Comparison of ENCODE assay signal across 13 cellular contexts in the genomic region with DNA sequence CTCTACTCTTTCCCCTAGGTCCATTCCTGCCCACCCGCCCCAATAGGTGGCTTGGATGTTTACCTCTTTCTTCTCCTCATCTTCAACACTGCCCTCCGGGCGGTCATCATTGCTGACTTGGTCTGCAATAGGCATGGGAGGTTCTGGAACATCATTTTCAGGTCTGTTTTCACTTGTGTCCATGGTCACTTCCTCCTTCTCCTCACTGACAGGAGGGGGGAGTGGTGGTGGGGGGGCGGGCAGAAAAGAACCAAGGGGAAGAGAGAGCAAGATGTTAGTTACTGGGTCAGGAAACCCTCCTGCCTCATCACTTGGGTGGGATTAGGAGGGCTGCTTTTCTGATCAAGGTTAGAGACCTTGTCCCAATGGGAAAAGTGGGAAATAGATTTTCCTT. TPM values are rescaled to one million over a fixed set of nuclear protein-coding genes. Genes with fewer than 3 reads are reported as not detected.
DNase-seq lines count a peak whose midpoint lies in the region; ATAC-seq and TF ChIP-seq lines count a peak whose summit lies in the region.
"Had no signal": no experiment of that assay in that cellular context is flagged by ENCODE, and none has a peak within 500 bp of the region (broad histone marks: within the 10 kb centered on the region; RNA-seq: fewer than 3 reads in every experiment).

No MANE protein-coding gene starts in this region.

- H3K4me3 Mint-ChIP-seq in IgD-negative memory B cell: peak overlapping the region in 3 of 4 donors; percentile 32 to 88 (median 49)
- no peak overlapping the region for H3K4me3 Mint-ChIP-seq in T-cell

- H2AFZ ChIP-seq in osteoblast (ENCODE audit: low read length): no peak overlapping the region

- peaks cover 42% of the 10 kb centered on the region for H3K36me3 ChIP-seq in ectodermal cell (ENCODE audit: control insufficient read depth, insufficient read depth, low read length)
- peaks cover 71% of the 10 kb centered on the region for H3K36me3 ChIP-seq in osteoblast (ENCODE audit: insufficient read depth, low read length)

- H3K79me2 ChIP-seq in osteoblast (ENCODE audit: insufficient read depth, low read length): peaks cover 81% of the 10 kb centered on the region

- POLR2A ChIA-PET in T-cell (lab: Charles Lee): interaction anchor here in 1 of 2 donors (1.0 to 1.3 kb wide), 2 partner anchors 8 to 25 kb away, joined by 4 to 7 read pairs; partner anchors contain the start of genes ACIN1 and C14orf119

- H4K20me1 ChIP-seq in osteoblast (ENCODE audit: insufficient read depth, low read length): peaks cover 41% of the 10 kb centered on the region

- no peak for TF ChIP-seq CTCF in osteoblast (IDR thresholded peaks at IDR 0.05; ENCODE audit: extremely low read depth, low read depth, low read length)

- peaks cover 3% of the 10 kb centered on the region for H3K36me3 Mint-ChIP-seq in IgD-negative memory B cell
- peaks cover 26% of the 10 kb centered on the region for H3K36me3 Mint-ChIP-seq in T-cell

- DNase-seq in CD1c-positive myeloid dendritic cell (ENCODE audit: extremely low spot score) (peak; percentile 58), osteoblast (ENCODE audit: insufficient read length, low spot score, missing footprints) (peak; percentile 21), mucosa of gallbladder (ENCODE audit: low spot score) (no peak), T-cell (no peak)
- DNase-seq: GF-D8 had no signal

- H3K4me1 ChIP-seq in ectodermal cell (ENCODE audit: control insufficient read depth, insufficient read depth, low read length) (peaks cover 40% of the 10 kb centered on the region), osteoblast (ENCODE audit: insufficient read depth, low read length) (peaks cover 35% of the 10 kb centered on the region)

- CTCF ChIA-PET in T-cell (lab: Charles Lee): interaction anchor here (0.6 to 2.1 kb wide), 31 partner anchors 7 to 499 kb away, joined by 3 to 46 read pairs (median 6); partner anchors contain the start of genes ACIN1 (in 1 of the 2), C14orf119 (in 1 of the 2), HAUS4 (in 1 of the 2) and PABPN1 (in 1 of the 2)

- H3K27me3 ChIP-seq in ectodermal cell (ENCODE audit: control insufficient read depth, insufficient read depth, low read length, poor library complexity, severe bottlenecking): no peaks in the 10 kb centered on the region
- no peaks in the 10 kb centered on the region for H3K27me3 ChIP-seq in osteoblast (ENCODE audit: insufficient read depth, low read length)
- H3K27me3 ChIP-seq: MG63 had no signal

- H3K27ac Mint-ChIP-seq in IgD-negative memory B cell: peak overlapping the region; percentile 39 to 89 (median 53)
- peak overlapping the region in 1 of 2 donors; percentile 61 for H3K27ac Mint-ChIP-seq in T-cell

- no peaks in the 10 kb centered on the region for H3K9me3 ChIP-seq in ectodermal cell (ENCODE audit: control insufficient read depth, low read length)
- H3K9me3 ChIP-seq in osteoblast (ENCODE audit: low read depth, low read length): no peaks in the 10 kb centered on the region
- H3K9me3 ChIP-seq: MG63 had no signal

- peak overlapping the region; percentile 18 for H3K4me3 ChIP-seq in ectodermal cell (ENCODE audit: insufficient read depth, low read depth, low read length)
- no peak overlapping the region for H3K4me3 ChIP-seq in osteoblast (ENCODE audit: insufficient read depth, low read length)
- H3K4me3 ChIP-seq: MG63 had no signal

- H3K4me1 Mint-ChIP-seq in IgD-negative memory B cell (peaks cover 20 to 30% (median 25%) of the 10 kb centered on the region in 3 donors), T-cell (peaks cover 35 to 45% (median 41%) of the 10 kb centered on the region in 3 donors)

- peak overlapping the region; percentile 37 for H3K4me2 ChIP-seq in osteoblast (ENCODE audit: insufficient read depth, low read length)

- H3K9me3 Mint-ChIP-seq in IgD-negative memory B cell (no peaks in the 10 kb centered on the region), T-cell (no peaks in the 10 kb centered on the region)

- H3K27ac ChIP-seq in ectodermal cell (ENCODE audit: insufficient read depth, low read depth, low read length, poor library complexity, severe bottlenecking) (peak overlapping the region; percentile 46), osteoblast (ENCODE audit: low read depth, low read length) (no peak overlapping the region)

- ATAC-seq in T-cell (replicated peaks in 1 of 4): no peak
- ATAC-seq in GM19467 (IDR thresholded peaks at IDR 0.05; ENCODE audit: unreplicated experiment): no peak
- no peak for ATAC-seq in HG03175 (IDR thresholded peaks at IDR 0.05; ENCODE audit: unreplicated experiment)

- H3K27me3 Mint-ChIP-seq in IgD-negative memory B cell: no peaks in the 10 kb centered on the region
- no peaks in the 10 kb centered on the region for H3K27me3 Mint-ChIP-seq in T-cell

- WGBS in ectodermal cell, 2 experiments: 58 to 77% methylated on average over 1 to 4 of the region's 4 CpGs

RNA-seq across cellular contexts. Expression of gene CDH24, which starts 12.1 kb away (rescaled TPM):
- polyA plus RNA-seq in IgD-negative memory B cell: 0.09 TPM
- 53.4 TPM for polyA plus RNA-seq in ectodermal cell (2013, experiment 1 of 4)
- 52.0 TPM for polyA plus RNA-seq in ectodermal cell (2013, experiment 2 of 4)
- 44.6 TPM for polyA plus RNA-seq in ectodermal cell (2013, experiment 3 of 4)
- 47.3 TPM for polyA plus RNA-seq in ectodermal cell (2013, experiment 4 of 4)
- total RNA-seq in osteoblast: 3.3 and 3.5 TPM in 2 replicates
- 22.1 TPM for total RNA-seq in mucosa of gallbladder
- total RNA-seq in T-cell: 1 to 10 TPM; 1.2 to 3.0 (median 1.6) TPM

RNA-seq across cellular contexts. Expression of gene ACIN1, which starts 25.5 kb away (rescaled TPM):
- 18.8 TPM for polyA plus RNA-seq in IgD-negative memory B cell
- polyA plus RNA-seq in ectodermal cell (2013, experiment 1 of 4): 348 TPM
- 376 TPM for polyA plus RNA-seq in ectodermal cell (2013, experiment 2 of 4)
- 247 TPM for polyA plus RNA-seq in ectodermal cell (2013, experiment 3 of 4)
- 287 TPM for polyA plus RNA-seq in ectodermal cell (2013, experiment 4 of 4)
- 90.5 and 103 TPM in 2 replicates for total RNA-seq in osteoblast
- 196 TPM for total RNA-seq in mucosa of gallbladder
- total RNA-seq in T-cell: 100 to 1,000 TPM; 277 to 326 (median 290) TPM

RNA-seq across cellular contexts. Expression of gene C14orf119, which starts 25.9 kb away (rescaled TPM):
- polyA plus RNA-seq in IgD-negative memory B cell: 68.7 TPM
- polyA plus RNA-seq in ectodermal cell (2013, experiment 1 of 4): 50.3 TPM
- polyA plus RNA-seq in ectodermal cell (2013, experiment 2 of 4): 56.0 TPM
- 58.7 TPM for polyA plus RNA-seq in ectodermal cell (2013, experiment 3 of 4)
- polyA plus RNA-seq in ectodermal cell (2013, experiment 4 of 4): 52.6 TPM
- total RNA-seq in osteoblast (41.5 and 43.1 TPM in 2 replicates), mucosa of gallbladder (46.1 TPM), T-cell (10 to 100 TPM in 4 of 5 donors, 1 to 10 TPM in 1; 9.5 to 47.7 (median 43.6) TPM)

RNA-seq across cellular contexts. Expression of gene PSMB11, which starts 27.4 kb away (rescaled TPM):
- polyA plus RNA-seq in IgD-negative memory B cell: not detected
- polyA plus RNA-seq in ectodermal cell (2013, experiment 1 of 4): not detected
- polyA plus RNA-seq in ectodermal cell (2013, experiment 2 of 4): not detected
- not detected for polyA plus RNA-seq in ectodermal cell (2013, experiment 3 of 4)
- not detected for polyA plus RNA-seq in ectodermal cell (2013, experiment 4 of 4)
- total RNA-seq in osteoblast (not detected in 2 replicates), mucosa of gallbladder (not detected), T-cell (under 1 TPM in 4 of 5 donors, not detected in 1; 0.26 to 0.95 (median 0.54) TPM)
- total RNA-seq: bronchial epithelial cell, myocyte, RPMI7951 had no signal

RNA-seq across cellular contexts. Expression of gene PSMB5, which starts 34.7 kb away (rescaled TPM):
- 28.0 TPM for polyA plus RNA-seq in IgD-negative memory B cell
- polyA plus RNA-seq in ectodermal cell (2013, experiment 1 of 4): 221 TPM
- 233 TPM for polyA plus RNA-seq in ectodermal cell (2013, experiment 2 of 4)
- 176 TPM for polyA plus RNA-seq in ectodermal cell (2013, experiment 3 of 4)
- 173 TPM for polyA plus RNA-seq in ectodermal cell (2013, experiment 4 of 4)
- 162 and 164 TPM in 2 replicates for total RNA-seq in osteoblast
- total RNA-seq in mucosa of gallbladder: 103 TPM
- 10 to 100 TPM; 20.6 to 43.9 (median 38.0) TPM for total RNA-seq in T-cell

Comparison
In these comparisons a context has a peak if more than half of its experiments do, and no peak if none do; other contexts are left out.
1. DNase-seq: peak in CD1c-positive myeloid dendritic cell (single experiment) and osteoblast (single experiment); none in mucosa of gallbladder (single experiment) and T-cell (0 of 34).
2. H3K4me3 Mint-ChIP-seq: peak in IgD-negative memory B cell (3 of 4); none in T-cell (0 of 3).